Comparison of ENCODE assay signal across 12 cellular contexts in genomic region chr16:73028263-73028662, GRCh38.
"Had no signal": no experiment of that assay in that cellular context is flagged by ENCODE, and none has a peak within 500 bp of the region (broad histone marks: within the 10 kb centered on the region; RNA-seq: fewer than 3 reads in every experiment).

No MANE protein-coding gene starts in this region.

- ATAC-seq: activated CD4-positive, CD25-positive, alpha-beta regulatory T cell treated with anti-CD3 and anti-CD28 coated beads, Interleukin-2, amount 50 U/mL, for 24 hours; natural killer cell had no signal

- H3K36me3 ChIP-seq: heart right ventricle, stomach, thoracic aorta had no signal

- DNase-seq: activated T-cell treated with anti-CD3 and anti-CD28 coated beads, Interleukin-2, amount 50 U/mL, for 1 hour; amygdala; heart right ventricle; natural killer cell; SIG-M5; stomach; SW 1271 had no signal

- H3K27me3 ChIP-seq: heart right ventricle, stomach had no signal

- H3K27ac Mint-ChIP-seq: activated naive CD8-positive, alpha-beta T cell; natural killer cell; T-helper 2 cell treated with Interferon-gamma antibody and Interleukin-4, amounts not matched to agents 5 μg/mL and 100 μg/mL, for 36 hours had no signal

- H3K9me3 ChIP-seq: heart right ventricle, stomach, thoracic aorta had no signal

- H3K9me3 Mint-ChIP-seq: natural killer cell; T-helper 2 cell treated with Interferon-gamma antibody and Interleukin-4, amounts not matched to agents 5 μg/mL and 100 μg/mL, for 36 hours had no signal

- H3K27ac ChIP-seq: skin epidermis had no signal

- H3K36me3 Mint-ChIP-seq: activated naive CD8-positive, alpha-beta T cell; natural killer cell had no signal

- H3K4me3 ChIP-seq: heart right ventricle, skin epidermis, stomach, thoracic aorta had no signal

- H3K4me3 Mint-ChIP-seq: activated naive CD8-positive, alpha-beta T cell; natural killer cell; T-helper 2 cell treated with Interferon-gamma antibody and Interleukin-4, amounts not matched to agents 5 μg/mL and 100 μg/mL, for 36 hours had no signal
